ENCODE assay signal across 15 cellular contexts in the genomic region with DNA sequence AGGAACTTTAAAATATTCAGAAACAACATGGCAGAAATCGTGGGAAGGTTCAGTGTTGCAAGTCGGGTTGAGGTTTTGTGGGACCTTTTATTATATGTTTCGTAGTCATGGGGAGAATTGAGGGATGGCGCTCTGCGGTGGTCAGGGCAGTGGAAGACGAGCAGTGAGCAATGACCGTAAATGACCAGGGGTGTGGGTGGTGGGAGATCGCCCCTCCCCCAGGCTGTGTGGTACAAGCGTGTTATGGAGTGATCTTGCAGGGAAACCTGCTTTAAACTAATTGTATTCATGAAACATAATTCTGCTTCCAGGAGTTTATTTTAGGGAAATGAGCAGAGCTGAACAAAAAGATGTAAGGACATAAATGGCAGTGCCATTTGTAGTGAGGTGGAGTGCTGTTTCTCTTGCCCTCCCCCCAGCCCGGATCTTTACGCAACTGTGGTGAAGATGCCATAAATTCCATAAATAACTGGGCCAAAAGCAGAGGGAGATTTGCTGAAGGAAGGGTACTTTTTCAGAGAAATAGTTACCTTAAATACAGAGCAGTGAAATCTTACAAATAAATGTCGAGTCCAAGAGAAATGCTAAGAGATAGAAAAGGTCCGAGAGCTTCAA. TPM values are rescaled to one million over a fixed set of nuclear protein-coding genes. Genes with fewer than 3 reads are reported as not detected.
A peak's percentile ranks its signal among the peaks of the same experiment; 100 is the strongest.
DNase-seq lines count a peak whose midpoint lies in the region; ATAC-seq and TF ChIP-seq lines count a peak whose summit lies in the region.
"Had no signal": no experiment of that assay in that cellular context is flagged by ENCODE, and none has a peak within 500 bp of the region (broad histone marks: within the 10 kb centered on the region; RNA-seq: fewer than 3 reads in every experiment).

No MANE protein-coding gene starts in this region.

- H3K9me3 Mint-ChIP-seq in chondrocyte (ENCODE audit: low read depth) (no peaks in the 10 kb centered on the region), neural crest cell (peaks cover 3% of the 10 kb centered on the region)

- ATAC-seq in GM19351 (IDR thresholded peaks at IDR 0.05; ENCODE audit: unreplicated experiment) (no peak), HG02623 (IDR thresholded peaks at IDR 0.05; ENCODE audit: unreplicated experiment) (no peak), GM18907 (IDR thresholded peaks at IDR 0.05; ENCODE audit: unreplicated experiment) (no peak)
- ATAC-seq: heart left ventricle had no signal

- peak; percentile 44 for DNase-seq in Daoy (ENCODE audit: low read depth)
- DNase-seq in NB4 (ENCODE audit: low read depth) = peak; percentile 74
- DNase-seq in chondrocyte (ENCODE audit: low spot score) = no peak
- no peak for DNase-seq in neural crest cell (ENCODE audit: low read depth, low spot score)
- no peak for DNase-seq in caudate nucleus (lab: John Stamatoyannopoulos, UW)
- DNase-seq: activated CD8-positive, alpha-beta memory T cell treated with anti-CD3 and anti-CD28 coated beads, Interleukin-2, amount 50 U/mL, for 4 hours; Calu3; heart left ventricle; naive B cell; NCI-H2171 treated with DMSO at 0.1 percent for 48 hours; stimulated activated CD4-positive, alpha-beta T cell treated with anti-CD3 and anti-CD28 coated beads, Interleukin-4, amount 100 ng/mL, for 1 hour; T-helper 1 cell had no signal

- H3K4me3 Mint-ChIP-seq in chondrocyte (ENCODE audit: unreplicated experiment) = peak overlapping the region; percentile 57
- peak overlapping the region; percentile 9 for H3K4me3 Mint-ChIP-seq in neural crest cell

- peak overlapping the region; percentile 32 for H3K4me3 ChIP-seq in NB4 (ENCODE audit: low read depth, low read length)
- H3K4me3 ChIP-seq: heart left ventricle had no signal

- H3K36me3 Mint-ChIP-seq in chondrocyte (ENCODE audit: low read depth) (no peaks in the 10 kb centered on the region), neural crest cell (ENCODE audit: low read depth) (peaks cover 20% of the 10 kb centered on the region)
- H3K36me3 Mint-ChIP-seq: naive B cell had no signal

- peaks cover 43% of the 10 kb centered on the region for H3K4me1 Mint-ChIP-seq in chondrocyte (ENCODE audit: low read depth)
- H3K4me1 Mint-ChIP-seq in neural crest cell = peaks cover 19% of the 10 kb centered on the region
- H3K4me1 Mint-ChIP-seq: naive B cell had no signal

- no peak for TF ChIP-seq POLR2A in NB4 (IDR thresholded peaks at IDR 0.05; ENCODE audit: extremely low read depth, insufficient read length)

- TF ChIP-seq CTCF in NB4 (IDR thresholded peaks at IDR 0.05; ENCODE audit: low read depth, low read length) (no peak), chondrocyte (IDR thresholded peaks at IDR 0.05) (no peak), neural crest cell (conservative IDR thresholded peaks at IDR 0.05) (no peak)

- no peak overlapping the region for H3K27ac ChIP-seq in caudate nucleus (ENCODE audit: low read depth, low read length)
- H3K27ac ChIP-seq: heart left ventricle had no signal

- H3K27ac Mint-ChIP-seq in chondrocyte (ENCODE audit: unreplicated experiment) (peak overlapping the region; percentile 96), neural crest cell (ENCODE audit: unreplicated experiment) (peak overlapping the region; percentile 58)
- H3K27ac Mint-ChIP-seq: naive B cell had no signal

- H3K27me3 Mint-ChIP-seq in chondrocyte (ENCODE audit: low read depth) = no peaks in the 10 kb centered on the region
- H3K27me3 Mint-ChIP-seq in neural crest cell (ENCODE audit: low read depth) = no peaks in the 10 kb centered on the region

RNA-seq across cellular contexts. Expression of a gene that starts 20.2 kb away (rescaled TPM):
- 1.0 TPM in 1 of 2 replicates, not detected in the other for total RNA-seq in Daoy (2014; rRNA removed; shearing (Covaris generic))
- 11.7 to 14.1 TPM (median 12.1 TPM) in 3 replicates for total RNA-seq in chondrocyte
- total RNA-seq in neural crest cell = 75.6 and 77.9 TPM in 2 replicates

Comparison
In these comparisons a context has a peak if more than half of its experiments do, and no peak if none do; other contexts are left out.
1. DNase-seq: peak in Daoy (single experiment) and NB4 (single experiment); none in chondrocyte (single experiment), neural crest cell (single experiment) and caudate nucleus (0 of 61).